Comparison of ENCODE assay signal across 15 cellular contexts in the genomic region with DNA sequence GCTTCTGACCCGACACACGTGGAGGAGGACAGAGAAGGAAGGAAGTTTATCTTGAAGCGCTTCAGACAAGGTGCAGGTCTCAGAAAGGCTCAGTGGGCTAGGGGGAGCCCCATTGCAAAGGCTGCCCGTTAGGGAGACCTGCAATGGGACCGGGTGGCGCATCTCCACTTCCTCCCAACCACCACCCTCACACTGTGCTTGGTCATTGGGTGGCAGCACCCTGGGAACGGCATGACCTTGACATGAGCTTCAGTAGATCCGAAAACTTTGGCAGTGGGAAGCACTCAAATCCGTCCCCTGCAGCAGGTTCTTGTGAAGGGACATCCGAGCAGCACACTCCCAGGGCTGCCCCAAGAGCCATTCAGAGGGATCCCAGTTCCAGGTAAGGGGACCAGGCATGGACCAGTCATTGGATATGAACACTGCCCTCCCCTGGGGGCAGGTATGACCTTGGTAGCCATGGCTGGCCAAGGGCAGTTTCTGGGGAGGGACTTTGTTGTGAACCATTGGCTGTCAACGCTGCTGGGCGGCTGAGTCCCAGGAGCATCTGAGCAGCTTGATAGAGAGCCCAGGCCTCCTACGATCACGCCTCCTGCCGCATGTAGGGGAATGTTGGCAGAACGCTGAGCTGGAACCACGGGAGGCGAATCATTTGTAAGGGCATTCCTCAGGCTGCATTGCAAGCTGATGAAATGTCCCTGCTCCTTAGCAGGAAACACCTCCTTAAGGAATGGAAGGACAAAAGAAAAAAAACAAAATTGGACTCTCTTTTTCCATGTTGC. TPM values are rescaled to one million over a fixed set of nuclear protein-coding genes. Genes with fewer than 3 reads are reported as not detected.
DNase-seq lines count a peak whose midpoint lies in the region; ATAC-seq, FAIRE-seq and TF ChIP-seq lines count a peak whose summit lies in the region.
"Had no signal": no experiment of that assay in that cellular context is flagged by ENCODE, and none has a peak within 500 bp of the region (broad histone marks: within the 10 kb centered on the region; RNA-seq: fewer than 3 reads in every experiment).

No MANE protein-coding gene starts in this region.

- H3K4me2 ChIP-seq in H1 (ENCODE audit: insufficient read depth in 1 of 2, low read depth in 2 of 2, low read length in 2 of 2): no peak overlapping the region
- no peak overlapping the region for H3K4me2 ChIP-seq in mesendoderm (ENCODE audit: low read length)

- H4K91ac ChIP-seq in H1 (replicated peaks; ENCODE audit: insufficient read length, low read length): no peak overlapping the region

- H2BK15ac ChIP-seq in H1 (ENCODE audit: low read length) (no peak overlapping the region), mesendoderm (replicated peaks; ENCODE audit: low read depth) (no peak overlapping the region)

- no peak overlapping the region for H3K9ac ChIP-seq in H1 (replicated peaks in 1 of 4; ENCODE audit: extremely low read depth in 1 of 4, low read depth in 3 of 4, low read length in 3 of 4)
- H3K9ac ChIP-seq in mesendoderm (ENCODE audit: low read length): no peak overlapping the region

- no peaks in the 10 kb centered on the region for H3K9me3 ChIP-seq in H1 (ENCODE audit: insufficient read depth in 2 of 2, low read depth in 1 of 2, low read length in 1 of 2)
- H3K9me3 ChIP-seq: tibial nerve had no signal

- H3K79me2 ChIP-seq in H1 (ENCODE audit: control insufficient read depth in 1 of 2, insufficient read depth in 2 of 2, low read length in 2 of 2) (no peaks in the 10 kb centered on the region), mesendoderm (ENCODE audit: control insufficient read depth, insufficient read depth, low read length) (no peaks in the 10 kb centered on the region)

- H3K79me1 ChIP-seq in H1 (ENCODE audit: low read depth, low read length): no peaks in the 10 kb centered on the region
- no peaks in the 10 kb centered on the region for H3K79me1 ChIP-seq in mesendoderm (ENCODE audit: low read length)

- H3K27me3 ChIP-seq in H1 (replicated peaks in 1 of 4; ENCODE audit: control insufficient read depth in 3 of 4, extremely low read depth in 1 of 4, insufficient read depth in 3 of 4, low read length in 3 of 4): no peaks in the 10 kb centered on the region
- no peaks in the 10 kb centered on the region for H3K27me3 ChIP-seq in mesendoderm (ENCODE audit: insufficient read depth, low read length, poor library complexity)

- no peak for FAIRE-seq in H1 (lab: Jason Lieb, UNC)
- FAIRE-seq: bronchial epithelial cell, endothelial cell of umbilical vein had no signal

- H4K5ac ChIP-seq in H1 (ENCODE audit: insufficient read length, low read depth, low read length) (no peak overlapping the region), mesendoderm (ENCODE audit: low read length) (no peak overlapping the region)

- H2AFZ ChIP-seq in H1 (ENCODE audit: low read length): peak overlapping the region; percentile 2; the same call in 1 of the 2 replicates

- no peak overlapping the region for H3K23ac ChIP-seq in H1 (ENCODE audit: insufficient read length)
- H3K23ac ChIP-seq in mesendoderm (ENCODE audit: low read length): no peak overlapping the region

- no peak for TF ChIP-seq EP300 in Ishikawa (IDR thresholded peaks at IDR 0.05; ENCODE audit: borderline replicate concordance)
- no peak for TF ChIP-seq EP300 in H1 (IDR thresholded peaks at IDR 0.05; ENCODE audit: borderline replicate concordance in 1 of 2, low read depth in 2 of 2, low read length in 2 of 2)

- ATAC-seq in HG03565 (IDR thresholded peaks at IDR 0.05; ENCODE audit: unreplicated experiment) (no peak), GM19395 (IDR thresholded peaks at IDR 0.05; ENCODE audit: unreplicated experiment) (no peak), HG02571 (IDR thresholded peaks at IDR 0.05; ENCODE audit: unreplicated experiment) (no peak), GM21619 (IDR thresholded peaks at IDR 0.05; ENCODE audit: unreplicated experiment) (no peak)

- no peak overlapping the region for H3K14ac ChIP-seq in H1 (ENCODE audit: insufficient read length)

- POLR2A ChIA-PET in H1 (lab: Charles Lee; ENCODE audit: partially characterized antibody): interaction anchor here (0.7 kb wide), 1 partner anchor 20 kb away, joined by 3 read pairs; no protein-coding TSS in a partner anchor

- TF ChIP-seq POLR2A in H1 (IDR thresholded peaks at IDR 0.05; ENCODE audit: control extremely low read depth in 1 of 2, low read depth in 2 of 2, low read length in 2 of 2): no peak

- H3K4me1 ChIP-seq in H1 (replicated peaks in 1 of 4; ENCODE audit: control insufficient read depth in 3 of 4, insufficient read depth in 4 of 4, low read length in 3 of 4) (peaks cover 0 to 2% (median 0%) of the 10 kb centered on the region in 4 experiments; a peak in 3 of 7 replicates), mesendoderm (ENCODE audit: control insufficient read depth, low read depth, low read length) (no peaks in the 10 kb centered on the region)
- H3K4me1 ChIP-seq: tibial nerve had no signal

- DNase-seq in AG08395 (ENCODE audit: low spot score): peak; percentile 37
- peak in 1 of 2 experiments; percentile 19 for DNase-seq in H1 (ENCODE audit: low read depth in 1 of 2, low spot score in 2 of 2)
- peak; percentile 85 for DNase-seq in mesendoderm
- DNase-seq: NCI-H2081, nucleus accumbens had no signal

- H3K23me2 ChIP-seq in H1 (ENCODE audit: low read depth, low read length): no peaks in the 10 kb centered on the region

- H2BK20ac ChIP-seq in H1 (ENCODE audit: low read length): 0 out of 2 replicates have a peak overlapping the region, but pooled peaks have one; percentile 32

- no peak overlapping the region for H2BK12ac ChIP-seq in H1 (ENCODE audit: low read depth, low read length)

- no peak for TF ChIP-seq CTCF in H1 (IDR thresholded peaks at IDR 0.05; ENCODE audit: control extremely low read depth in 1 of 3, insufficient read depth in 1 of 3, low read depth in 1 of 3, low read length in 3 of 3)

- H2BK120ac ChIP-seq in H1 (replicated peaks; ENCODE audit: low read depth, low read length) (no peak overlapping the region), mesendoderm (ENCODE audit: low read depth, low read length) (no peak overlapping the region)

- H3K4ac ChIP-seq in H1 (replicated peaks; ENCODE audit: insufficient read length, low read depth, low read length): no peak overlapping the region
- no peak overlapping the region for H3K4ac ChIP-seq in mesendoderm (ENCODE audit: low read depth, low read length)

- CTCF ChIA-PET in H1 (lab: Charles Lee; ENCODE audit: partially characterized antibody): interaction anchor here (0.8 to 1.0 kb wide), 2 partner anchors 40 to 151 kb away, joined by 3 read pairs; no protein-coding TSS in a partner anchor

- H3K27ac ChIP-seq in H1 (ENCODE audit: low read depth, low read length) (no peak overlapping the region), mesendoderm (ENCODE audit: low read depth, low read length) (no peak overlapping the region)
- H3K27ac ChIP-seq: tibial nerve had no signal

- H2AK5ac ChIP-seq in H1 (ENCODE audit: low read depth, low read length) (no peak overlapping the region), mesendoderm (ENCODE audit: low read length) (no peak overlapping the region)

- no peak overlapping the region for H2BK5ac ChIP-seq in H1 (ENCODE audit: low read depth, low read length)
- H2BK5ac ChIP-seq in mesendoderm (ENCODE audit: low read length): no peak overlapping the region

- no peak overlapping the region for H3K56ac ChIP-seq in H1 (replicated peaks; ENCODE audit: insufficient read length, low read depth, low read length)
- no peak overlapping the region for H3K56ac ChIP-seq in mesendoderm (ENCODE audit: low read length)

- H3K18ac ChIP-seq in H1 (ENCODE audit: extremely low read depth, low read length): no peak overlapping the region
- no peak overlapping the region for H3K18ac ChIP-seq in mesendoderm (ENCODE audit: low read length)

- H3K4me3 ChIP-seq in H1 (ENCODE audit: extremely low read depth in 1 of 4, insufficient read depth in 2 of 4, low read depth in 3 of 4, low read length in 4 of 4): no peak overlapping the region
- H3K4me3 ChIP-seq in mesendoderm (ENCODE audit: low read length): no peak overlapping the region
- H3K4me3 ChIP-seq: tibial nerve had no signal

- WGBS in H1 (ENCODE audit: extremely low coverage in 1 of 2, insufficient coverage in 1 of 2, insufficient read length in 1 of 2, insufficient replicate concordance in 2 of 2, low coverage in 1 of 2, low lambda C conversion rate in 2 of 2, missing lambda C conversion rate in 1 of 2), 2 experiments: 87% methylated on average over 17 of the region's 18 CpGs; no CpG with 5 or more reads in 1 of the 2 experiments
- no CpG with 5 or more reads among the region's 18 CpGs for WGBS in mesendoderm (ENCODE audit: extremely low coverage, insufficient coverage, low lambda C conversion rate)

- TF ChIP-seq RAD21 in Ishikawa (IDR thresholded peaks at IDR 0.05; ENCODE audit: low read depth): no peak
- no peak for TF ChIP-seq RAD21 in H1 (IDR thresholded peaks at IDR 0.05 in 1 of 2, conservative IDR thresholded peaks at IDR 0.05 in 1 of 2; ENCODE audit: low read depth in 2 of 2, low read length in 2 of 2)

- H3K36me3 ChIP-seq in H1 (ENCODE audit: control insufficient read depth in 2 of 4, insufficient read depth in 4 of 4, low read length in 3 of 4) (no peaks in the 10 kb centered on the region), mesendoderm (ENCODE audit: control insufficient read depth, insufficient read depth, low read length) (no peaks in the 10 kb centered on the region)
- H3K36me3 ChIP-seq: tibial nerve had no signal

- H4K8ac ChIP-seq in H1 (ENCODE audit: extremely low read depth, insufficient read depth, low read length) (no peak overlapping the region), mesendoderm (ENCODE audit: low read depth, low read length) (no peak overlapping the region)

- no peaks in the 10 kb centered on the region for H4K20me1 ChIP-seq in H1 (replicated peaks in 1 of 2; ENCODE audit: control insufficient read depth in 1 of 2, insufficient read depth in 2 of 2, low read length in 2 of 2)

RNA-seq across cellular contexts. Expression of a gene that starts 31.7 kb away (rescaled TPM):
- not detected in 2 replicates for total RNA-seq in H1 (2021; fragmentation: NEBNext Ultra II Directional; extraction: Animal tissue kit (Norgen Biotek cat#: 25700))
- 0.09 TPM in 1 of 2 replicates, not detected in the other for polyA plus RNA-seq in H1 (2011; rRNA removed)
- polyA plus RNA-seq in H1 (2011; cell fraction: cytosol; rRNA removed): not detected
- polyA plus RNA-seq in H1 (2011; cell fraction: nucleus; rRNA removed): 0.17 TPM
- polyA plus RNA-seq in H1 (2012, experiment 1 of 2): not detected in 4 replicates
- not detected for polyA plus RNA-seq in H1 (2012, experiment 2 of 2)
- 0.10 TPM for polyA plus RNA-seq in H1 (2013, experiment 1 of 2)
- not detected for polyA plus RNA-seq in H1 (2013, experiment 2 of 2)
- polyA minus RNA-seq in H1 (2011; rRNA and poly(A)+ RNA removed): not detected in 2 replicates
- polyA minus RNA-seq in H1 (2011; cell fraction: cytosol; rRNA and poly(A)+ RNA removed): not detected
- not detected for polyA minus RNA-seq in H1 (2011; cell fraction: nucleus; rRNA and poly(A)+ RNA removed)
- not detected for polyA plus RNA-seq in mesendoderm (2013, experiment 1 of 2)
- not detected for polyA plus RNA-seq in mesendoderm (2013, experiment 2 of 2)
- total RNA-seq: bronchial epithelial cell, endothelial cell of umbilical vein, lung microvascular endothelial cell, SK-MEL-5, tibial nerve had no signal
- polyA plus RNA-seq: endothelial cell of umbilical vein had no signal

RNA-seq across cellular contexts. Expression of a gene that starts 37.5 kb away (rescaled TPM):
- total RNA-seq in H1 (2021; fragmentation: NEBNext Ultra II Directional; extraction: Animal tissue kit (Norgen Biotek cat#: 25700)): 20.5 and 20.6 TPM in 2 replicates
- polyA plus RNA-seq in H1 (2011; rRNA removed): 19.0 and 23.2 TPM in 2 replicates
- polyA plus RNA-seq in H1 (2011; cell fraction: cytosol; rRNA removed): 26.8 TPM
- polyA plus RNA-seq in H1 (2011; cell fraction: nucleus; rRNA removed): 17.9 TPM
- polyA plus RNA-seq in H1 (2012, experiment 1 of 2): 18.9 to 24.5 TPM (median 21.3 TPM) in 4 replicates
- polyA plus RNA-seq in H1 (2012, experiment 2 of 2): 5.3 TPM
- 18.6 TPM for polyA plus RNA-seq in H1 (2013, experiment 1 of 2)
- polyA plus RNA-seq in H1 (2013, experiment 2 of 2): 19.7 TPM
- 18.0 and 22.1 TPM in 2 replicates for polyA minus RNA-seq in H1 (2011; rRNA and poly(A)+ RNA removed)
- polyA minus RNA-seq in H1 (2011; cell fraction: cytosol; rRNA and poly(A)+ RNA removed): 11.7 TPM
- polyA minus RNA-seq in H1 (2011; cell fraction: nucleus; rRNA and poly(A)+ RNA removed): 21.4 TPM
- polyA plus RNA-seq in mesendoderm (2013, experiment 1 of 2): 17.1 TPM
- polyA plus RNA-seq in mesendoderm (2013, experiment 2 of 2): 16.8 TPM
